In the genomic region with DNA sequence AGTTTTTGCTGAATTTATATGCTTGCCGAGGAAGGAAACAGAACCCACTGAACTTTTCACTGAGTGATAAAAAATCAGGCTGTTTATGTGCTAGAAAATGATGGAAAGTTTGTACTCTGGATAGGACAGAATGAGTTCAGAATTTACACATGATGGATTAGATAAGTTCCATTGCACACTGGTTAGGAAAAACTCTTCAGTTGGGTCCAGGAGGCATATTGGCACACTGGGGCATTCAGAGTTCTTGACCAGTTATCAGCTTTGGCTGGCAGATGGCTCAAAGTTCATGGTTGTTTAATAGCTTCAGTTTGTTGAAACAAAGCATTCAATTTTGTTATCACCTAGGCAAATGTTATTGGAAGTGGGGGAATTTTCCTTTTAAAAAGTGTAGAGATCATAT, we compare ENCODE assay signal across 1 cellular context.
A peak's percentile ranks its signal among the peaks of the same experiment; 100 is the strongest.
TF ChIP-seq lines count a peak whose summit lies in the region.

No MANE protein-coding gene starts in this region.

TF ChIP-seq in liver, 16 proteins besides CTCF, POLR2A, EP300 and RAD21 (continued from another document):
- TF ChIP-seq, protein P1, sequence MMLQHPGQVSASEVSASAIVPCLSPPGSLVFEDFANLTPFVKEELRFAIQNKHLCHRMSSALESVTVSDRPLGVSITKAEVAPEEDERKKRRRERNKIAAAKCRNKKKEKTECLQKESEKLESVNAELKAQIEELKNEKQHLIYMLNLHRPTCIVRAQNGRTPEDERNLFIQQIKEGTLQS (IDR thresholded peaks at IDR 0.05), result no peak
- TF ChIP-seq, protein P2, sequence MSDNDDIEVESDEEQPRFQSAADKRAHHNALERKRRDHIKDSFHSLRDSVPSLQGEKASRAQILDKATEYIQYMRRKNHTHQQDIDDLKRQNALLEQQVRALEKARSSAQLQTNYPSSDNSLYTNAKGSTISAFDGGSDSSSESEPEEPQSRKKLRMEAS (IDR thresholded peaks at IDR 0.05), result peak; percentile 75
- TF ChIP-seq FOXA1 (IDR thresholded peaks at IDR 0.05), result peak; percentile 11
- peak; percentile 91 for TF ChIP-seq SP1 (IDR thresholded peaks at IDR 0.05)
- TF ChIP-seq YY1 (IDR thresholded peaks at IDR 0.05), result peak; percentile 52
- peak; percentile 78 for TF ChIP-seq ZBTB33 (IDR thresholded peaks at IDR 0.05)
- TF ChIP-seq HNF4A (conservative IDR thresholded peaks at IDR 0.05), result peak; percentile 96 to 97
- TF ChIP-seq EGR1 (IDR thresholded peaks at IDR 0.05; ENCODE audit: low read depth in 2 of 2), result peak; percentile 18 to 84
- peak; percentile 83 for TF ChIP-seq HNF4G (IDR thresholded peaks at IDR 0.05)
- TF ChIP-seq RXRA (IDR thresholded peaks at IDR 0.05), result peak; percentile 79 to 91
- TF ChIP-seq GABPA (IDR thresholded peaks at IDR 0.05 in 1 of 2, conservative IDR thresholded peaks at IDR 0.05 in 1 of 2), result no peak
